ENCODE assay signal across 10 cellular contexts in the genomic region with DNA sequence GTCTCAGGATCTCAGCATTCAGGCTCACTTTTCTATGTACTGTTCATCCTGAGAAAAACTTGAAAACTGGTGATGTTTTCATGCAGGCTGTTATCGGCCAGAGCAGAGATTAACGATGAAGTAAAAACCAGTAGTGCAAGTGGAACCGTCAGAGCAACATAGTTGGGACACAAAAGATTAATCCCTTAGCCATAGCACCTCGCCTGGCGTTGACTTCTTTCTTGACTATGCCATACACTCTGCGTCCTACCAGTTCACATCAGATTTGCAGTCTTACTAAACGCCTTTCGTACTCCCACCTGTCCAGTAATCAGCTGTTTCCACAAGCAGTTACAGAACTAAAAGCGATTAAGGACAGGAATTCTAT. TPM values are rescaled to one million over a fixed set of nuclear protein-coding genes. Genes with fewer than 3 reads are reported as not detected.
DNase-seq lines count a peak whose midpoint lies in the region; ATAC-seq and TF ChIP-seq lines count a peak whose summit lies in the region.
"Had no signal": no experiment of that assay in that cellular context is flagged by ENCODE, and none has a peak within 500 bp of the region (broad histone marks: within the 10 kb centered on the region; RNA-seq: fewer than 3 reads in every experiment).

No MANE protein-coding gene starts in this region.

- H3K36me3 ChIP-seq in OCI-LY7 (ENCODE audit: insufficient read depth, low read length) = peaks cover 26% of the 10 kb centered on the region
- H3K36me3 ChIP-seq in heart left ventricle = peaks cover 0 to 9% (median 0%) of the 10 kb centered on the region in 9 donors
- no peaks in the 10 kb centered on the region for H3K36me3 ChIP-seq in thoracic aorta
- H3K36me3 ChIP-seq: pancreas had no signal

- H3K27me3 ChIP-seq in heart left ventricle (no peaks in the 10 kb centered on the region), thoracic aorta (replicated peaks; ENCODE audit: insufficient read depth) (no peaks in the 10 kb centered on the region)
- H3K27me3 ChIP-seq: pancreas had no signal

- H3K4me3 ChIP-seq in OCI-LY7 (ENCODE audit: low read depth, low read length, poor library complexity, severe bottlenecking) (peak overlapping the region; percentile 94), heart left ventricle (peak overlapping the region in 7 of 12 donors; percentile 53 to 93 (median 75)), thoracic aorta (peak overlapping the region; percentile 86)
- H3K4me3 ChIP-seq: pancreas had no signal

- H3K9me3 ChIP-seq in OCI-LY7 (ENCODE audit: low read length) (no peaks in the 10 kb centered on the region), heart left ventricle (no peaks in the 10 kb centered on the region), thoracic aorta (no peaks in the 10 kb centered on the region)
- H3K9me3 ChIP-seq: pancreas had no signal

- H3K27ac ChIP-seq in OCI-LY7 (ENCODE audit: low read depth, low read length, poor library complexity, severe bottlenecking) = peak overlapping the region; percentile 89
- peak overlapping the region in 6 of 12 donors; percentile 53 to 93 (median 86) for H3K27ac ChIP-seq in heart left ventricle
- H3K27ac ChIP-seq in thoracic aorta = peak overlapping the region; percentile 72 to 88
- H3K27ac ChIP-seq in RWPE1 = no peak overlapping the region
- H3K27ac ChIP-seq: pancreas had no signal

- TF ChIP-seq POLR2A in heart left ventricle (IDR thresholded peaks at IDR 0.05) = no peak

- peaks cover 23% of the 10 kb centered on the region for H3K4me1 Mint-ChIP-seq in activated naive CD4-positive, alpha-beta T cell treated with anti-CD3 and anti-CD28 coated beads for 36 hours (ENCODE audit: low read depth)

- BruUV-seq in OCI-LY7 (replicated peaks; lab: Mats Ljungman, UMichigan) = TSS peak; percentile 92

- peak overlapping the region; percentile 77; the same call in 1 of the 2 replicates for H2AFZ ChIP-seq in OCI-LY7 (ENCODE audit: low read length)

- H3K27me3 Mint-ChIP-seq in activated naive CD4-positive, alpha-beta T cell treated with anti-CD3 and anti-CD28 coated beads for 36 hours (ENCODE audit: low read depth) = no peaks in the 10 kb centered on the region

- H3K4me1 ChIP-seq in OCI-LY7 (ENCODE audit: insufficient read depth, low read length, poor library complexity, severe bottlenecking) (peaks cover 19% of the 10 kb centered on the region), heart left ventricle (peaks cover 0 to 12% (median 0%) of the 10 kb centered on the region in 12 donors), thoracic aorta (ENCODE audit: control insufficient read depth in 1 of 2, low read depth in 2 of 2) (peaks cover 0 to 5% of the 10 kb centered on the region in 2 donors)
- H3K4me1 ChIP-seq: pancreas had no signal

- peaks cover 41% of the 10 kb centered on the region for H3K79me2 ChIP-seq in OCI-LY7 (ENCODE audit: insufficient read depth, low read depth, low read length)

- WGBS in heart left ventricle, 4 donors = 2 to 3% methylated on average over 9 of the region's 9 CpGs; no CpG with 5 or more reads in 2 of the 4 donors

- ATAC-seq in heart left ventricle (peak in 2 of 4 donors; percentile 23 to 44), thoracic aorta (ENCODE audit: insufficient number of reproducible peaks, low FRiP score, low read depth) (peak; percentile 48)
- ATAC-seq: pancreas had no signal

- peak overlapping the region; percentile 98 for H3K27ac Mint-ChIP-seq in activated naive CD4-positive, alpha-beta T cell treated with anti-CD3 and anti-CD28 coated beads for 36 hours

- POLR2A ChIA-PET in OCI-LY7 (lab: Charles Lee) (interaction anchor here (0.6 to 0.8 kb wide), 2 partner anchors 10 to 352 kb away, joined by 3 read pairs; no protein-coding TSS in a partner anchor), RWPE1 (lab: Yijun Ruan, JAX; ENCODE audit: low non-redundant PET) (no interaction called here)

- DNase-seq in activated naive CD4-positive, alpha-beta T cell treated with anti-CD3 and anti-CD28 coated beads for 36 hours = peak; percentile 15
- no peak for DNase-seq in activated naive CD4-positive, alpha-beta T cell treated with Interleukin-2 at 50 U/mL for 16 hours
- no peak for DNase-seq in OCI-LY7 (ENCODE audit: low spot score)
- DNase-seq in heart left ventricle = no peak
- DNase-seq in thoracic aorta (ENCODE audit: low spot score) = no peak
- DNase-seq in GM19238 (ENCODE audit: insufficient read length, low spot score) = no peak
- no peak for DNase-seq in NCI-H774 (lab: John Stamatoyannopoulos, UW)
- DNase-seq in RWPE1 (ENCODE audit: low spot score) = no peak
- DNase-seq: NCI-H1436 had no signal

- no peaks in the 10 kb centered on the region for H4K20me1 ChIP-seq in OCI-LY7 (ENCODE audit: insufficient read depth, low read length)

- H3K9me2 ChIP-seq in OCI-LY7 (ENCODE audit: insufficient read depth, low read length) = no peaks in the 10 kb centered on the region

- TF ChIP-seq CTCF in OCI-LY7 (conservative IDR thresholded peaks at IDR 0.05; ENCODE audit: low read length) (no peak), heart left ventricle (IDR thresholded peaks at IDR 0.05) (no peak), thoracic aorta (IDR thresholded peaks at IDR 0.05) (no peak), RWPE1 (conservative IDR thresholded peaks at IDR 0.05; ENCODE audit: low read depth) (no peak)

- H3K4me2 ChIP-seq in OCI-LY7 (ENCODE audit: low read length) = peak overlapping the region; percentile 66

- CTCF ChIA-PET in activated naive CD4-positive, alpha-beta T cell treated with anti-CD3 and anti-CD28 coated beads for 36 hours (lab: Charles Lee) = no interaction called here
- CTCF ChIA-PET in OCI-LY7 (lab: Charles Lee; ENCODE audit: unreplicated experiment) (no interaction called here), RWPE1 (lab: Yijun Ruan, JAX) (no interaction called here)

- intact Hi-C loops in activated naive CD4-positive, alpha-beta T cell treated with anti-CD3 and anti-CD28 coated beads for 36 hours (cut with micrococcal nuclease) = no loop called here
- intact Hi-C loops in OCI-LY7 (cut with micrococcal nuclease; ENCODE audit: unreplicated experiment) (loop anchor here (5.0 to 10.0 kb wide), 3 partner anchors 246 to 1043 kb away; a partner anchor contains a TSS), heart left ventricle (cut with DNase I) (no loop called here)

- H3K4me3 Mint-ChIP-seq in activated naive CD4-positive, alpha-beta T cell treated with anti-CD3 and anti-CD28 coated beads for 36 hours = peak overlapping the region; percentile 92

- no peaks in the 10 kb centered on the region for H3K9me3 Mint-ChIP-seq in activated naive CD4-positive, alpha-beta T cell treated with anti-CD3 and anti-CD28 coated beads for 36 hours

- peaks cover 17% of the 10 kb centered on the region for H3K36me3 Mint-ChIP-seq in activated naive CD4-positive, alpha-beta T cell treated with anti-CD3 and anti-CD28 coated beads for 36 hours (ENCODE audit: low read depth)

RNA-seq across cellular contexts. Expression of a gene that starts 39.4 kb away (rescaled TPM):
- 10 to 100 TPM; 12.7 to 14.6 TPM for total RNA-seq in activated naive CD4-positive, alpha-beta T cell treated with anti-CD3 and anti-CD28 coated beads for 36 hours
- total RNA-seq in OCI-LY7 (2014; rRNA removed; shearing (Covaris generic)) = 12.4 and 14.5 TPM in 2 replicates
- total RNA-seq in OCI-LY7 (2022) (14.9 and 15.6 TPM in 2 replicates), heart left ventricle (10 to 100 TPM in 4 of 9 donors, not detected in 5; 21.3 to 34.5 (median 30.9) TPM), thoracic aorta (10 to 100 TPM; 22.2 to 34.4 TPM)
- 10 to 100 TPM in 1 of 2 donors, 1 to 10 TPM in 1; 8.9 to 16.3 TPM for polyA plus RNA-seq in heart left ventricle
